In the genomic region with DNA sequence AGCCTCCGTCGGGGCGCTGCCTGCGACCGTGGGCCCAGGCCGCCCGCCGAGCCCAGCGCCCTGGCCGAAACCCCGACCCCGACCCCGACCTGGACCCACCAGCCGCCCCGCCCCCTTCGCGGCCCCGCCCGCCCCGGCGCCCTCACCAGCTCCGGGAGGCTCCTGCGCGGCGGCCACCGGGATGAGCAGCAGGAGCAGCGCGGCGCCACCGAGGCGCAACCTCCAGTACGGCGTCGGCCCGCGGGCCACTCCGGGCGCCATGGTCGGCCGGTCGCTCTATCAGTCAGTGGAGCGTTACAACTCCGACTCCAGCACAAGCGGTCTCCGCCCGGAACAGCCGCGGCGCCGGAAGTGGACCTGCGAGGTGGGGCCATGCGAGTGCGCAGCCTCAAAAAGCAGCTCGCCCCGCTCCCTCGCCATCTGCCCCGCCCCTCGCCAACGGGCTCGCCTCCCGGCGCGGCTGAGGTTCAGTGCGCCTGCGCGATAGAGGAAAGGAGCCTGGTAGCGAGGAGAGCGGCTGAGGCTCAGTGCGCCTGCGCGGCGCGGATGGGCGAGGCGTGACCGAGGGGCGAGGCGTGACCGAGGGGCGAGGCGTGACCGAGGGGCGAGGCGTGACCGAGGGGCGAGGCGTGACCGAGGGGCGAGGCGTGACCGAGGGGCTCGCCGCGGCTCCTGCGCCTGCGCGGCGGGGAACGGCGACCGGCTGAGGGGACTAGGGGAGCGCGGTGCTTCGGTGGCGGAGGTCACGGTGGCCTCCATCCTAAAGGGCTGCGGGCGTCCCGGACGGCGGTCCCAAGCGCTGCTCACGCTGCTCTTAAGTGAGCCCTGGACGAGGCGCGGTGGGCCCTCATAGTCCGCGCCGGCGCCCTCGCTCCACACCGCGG, we compare ENCODE assay signal across 8 cellular contexts. TPM values are rescaled to one million over a fixed set of nuclear protein-coding genes. Genes with fewer than 3 reads are reported as not detected.
DNase-seq lines count a peak whose midpoint lies in the region; ATAC-seq and TF ChIP-seq lines count a peak whose summit lies in the region.

A gene with protein sequence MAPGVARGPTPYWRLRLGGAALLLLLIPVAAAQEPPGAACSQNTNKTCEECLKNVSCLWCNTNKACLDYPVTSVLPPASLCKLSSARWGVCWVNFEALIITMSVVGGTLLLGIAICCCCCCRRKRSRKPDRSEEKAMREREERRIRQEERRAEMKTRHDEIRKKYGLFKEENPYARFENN (minus strand): TSS at position 335 of the 884 bp plus-strand sequence. CDS start 74 bp downstream, at position 261.

- H3K36me3 Mint-ChIP-seq in CD4-positive, alpha-beta T cell (ENCODE audit: low read depth) = peaks cover 28% of the 10 kb centered on the region
- H3K36me3 Mint-ChIP-seq in activated CD4-positive, alpha-beta memory T cell treated with anti-CD3 and anti-CD28 coated beads for 36 hours = no peaks in the 10 kb centered on the region

- H3K4me3 Mint-ChIP-seq in CD4-positive, alpha-beta T cell = peak within 1 kb of the TSS; percentile 97
- H3K4me3 Mint-ChIP-seq in activated CD4-positive, alpha-beta memory T cell treated with anti-CD3 and anti-CD28 coated beads for 36 hours = peak within 1 kb of the TSS; percentile 89

- H3K36me3 ChIP-seq in liver (ENCODE audit: control insufficient read depth in 4 of 4, insufficient read depth in 3 of 4, low read depth in 1 of 4, low read length in 3 of 4) = no peaks in the 10 kb centered on the region

- H3K9me3 ChIP-seq in CD4-positive, alpha-beta T cell (ENCODE audit: control insufficient read depth, low read length) = no peaks in the 10 kb centered on the region
- no peaks in the 10 kb centered on the region for H3K9me3 ChIP-seq in liver (ENCODE audit: control insufficient read depth in 4 of 4, low read length in 3 of 4)

- peak in 1 of 2 donors; percentile 13 for TF ChIP-seq RAD21 in liver (IDR thresholded peaks at IDR 0.05)

- CTCF ChIA-PET in CD4-positive, alpha-beta T cell (lab: Charles Lee) = interaction anchor here (2.5 to 5.7 kb wide), 2 partner anchors 73 to 363 kb away, joined by 8 to 46 read pairs; partner anchors contain the start of gene UBE2G2
- CTCF ChIA-PET in activated CD4-positive, alpha-beta memory T cell treated with anti-CD3 and anti-CD28 coated beads for 36 hours (lab: Charles Lee) = interaction anchor here (0.6 to 5.2 kb wide), 14 partner anchors 20 to 363 kb away, joined by 3 to 100 read pairs (median 4); partner anchors contain the start of gene UBE2G2

- peak within 1 kb of the TSS; percentile 81 for H3K27ac ChIP-seq in CD4-positive, alpha-beta T cell (ENCODE audit: low read depth, low read length)
- H3K27ac ChIP-seq in liver (ENCODE audit: low read depth in 1 of 2, low read length in 2 of 2) = peak within 1 kb of the TSS; percentile 88 to 95

- H3K27me3 ChIP-seq in CD4-positive, alpha-beta T cell (ENCODE audit: control insufficient read depth, insufficient read depth, low read length) = no peaks in the 10 kb centered on the region
- H3K27me3 ChIP-seq in liver (ENCODE audit: control insufficient read depth in 4 of 4, insufficient read depth in 4 of 4, low read length in 3 of 4) = no peaks in the 10 kb centered on the region

- H3K4me3 ChIP-seq in liver (ENCODE audit: low read depth in 1 of 3, low read length in 3 of 3) = peak within 1 kb of the TSS; percentile 75 to 89 (median 85)

- peaks cover 60% of the 10 kb centered on the region for H3K4me1 Mint-ChIP-seq in CD4-positive, alpha-beta T cell (ENCODE audit: low read depth)
- H3K4me1 Mint-ChIP-seq in activated CD4-positive, alpha-beta memory T cell treated with anti-CD3 and anti-CD28 coated beads for 36 hours (ENCODE audit: low read depth) = peaks cover 49% of the 10 kb centered on the region

- intact Hi-C loops in CD4-positive, alpha-beta T cell (cut with DNase I, micrococcal nuclease) = loop anchor here (1.0 to 10.0 kb wide), 10 partner anchors 17 to 539 kb away; partner anchors contain the start of genes ADARB1 (in 1 of the 2), CFAP410 (in 1 of the 2), POFUT2 (in 1 of the 2) and SUMO3 (in 1 of the 2)
- intact Hi-C loops in activated CD4-positive, alpha-beta memory T cell treated with anti-CD3 and anti-CD28 coated beads for 36 hours (cut with micrococcal nuclease) = loop anchor here (1.0 to 5.0 kb wide), 5 partner anchors 47 to 413 kb away; partner anchors contain the start of genes ITGB2 and POFUT2

- H3K4me1 ChIP-seq in liver (ENCODE audit: control insufficient read depth in 4 of 4, insufficient read depth in 4 of 4, low read length in 3 of 4) = peaks cover 6 to 66% (median 46%) of the 10 kb centered on the region in 4 donors

- no peak for TF ChIP-seq CTCF in CD4-positive, alpha-beta T cell (IDR thresholded peaks at IDR 0.05)
- no peak for TF ChIP-seq CTCF in liver (IDR thresholded peaks at IDR 0.05; ENCODE audit: low read depth, low read length, missing input control)

- H3K27ac Mint-ChIP-seq in CD4-positive, alpha-beta T cell = peak within 1 kb of the TSS; percentile 92
- peak within 1 kb of the TSS; percentile 83 for H3K27ac Mint-ChIP-seq in activated CD4-positive, alpha-beta memory T cell treated with anti-CD3 and anti-CD28 coated beads for 36 hours

- no peaks in the 10 kb centered on the region for H3K9me3 Mint-ChIP-seq in CD4-positive, alpha-beta T cell
- H3K9me3 Mint-ChIP-seq in activated CD4-positive, alpha-beta memory T cell treated with anti-CD3 and anti-CD28 coated beads for 36 hours = no peaks in the 10 kb centered on the region

- POLR2A ChIA-PET in CD4-positive, alpha-beta T cell (lab: Charles Lee) = interaction anchor here (0.6 to 4.1 kb wide), 36 partner anchors 9 to 1145 kb away, joined by 3 to 55 read pairs (median 5); partner anchors contain the start of genes CFAP410, KRTAP12-3, SLX9 and SUMO3
- POLR2A ChIA-PET in activated CD4-positive, alpha-beta memory T cell treated with anti-CD3 and anti-CD28 coated beads for 36 hours (lab: Charles Lee) = interaction anchor here (0.6 to 1.5 kb wide), 9 partner anchors 9 to 199 kb away, joined by 3 to 9 read pairs (median 4); partner anchors contain the start of genes ITGB2 and UBE2G2

- peak; percentile 76 for ATAC-seq in CD4-positive, alpha-beta T cell (ENCODE audit: poor library complexity)
- ATAC-seq in GM19452 (IDR thresholded peaks at IDR 0.05; ENCODE audit: unreplicated experiment) = peak; percentile 66

- 2% methylated on average over 123 of the region's 123 CpGs for WGBS in liver

- peak; percentile 98 to 100 (median 99) for DNase-seq in CD4-positive, alpha-beta T cell
- peak; percentile 97 for DNase-seq in HK-2 (ENCODE audit: unreplicated experiment)
- DNase-seq in NCI-H82 treated with DMSO at 0.1 percent for 48 hours (lab: John Stamatoyannopoulos, UW; ENCODE audit: unreplicated experiment) = peak; percentile 87
- DNase-seq in activated CD4-positive, alpha-beta memory T cell treated with anti-CD3 and anti-CD28 coated beads for 36 hours = peak; percentile 100
- DNase-seq in dermis microvascular lymphatic vessel endothelial cell (ENCODE audit: low read depth in 2 of 2) = peak; percentile 93 to 97
- peak; percentile 99 for DNase-seq in stimulated activated CD4-positive, alpha-beta T cell treated with anti-CD3 and anti-CD28 coated beads, Interleukin-4, amount 100 ng/mL, for 1 hour

- no peaks in the 10 kb centered on the region for H3K27me3 Mint-ChIP-seq in CD4-positive, alpha-beta T cell
- no peaks in the 10 kb centered on the region for H3K27me3 Mint-ChIP-seq in activated CD4-positive, alpha-beta memory T cell treated with anti-CD3 and anti-CD28 coated beads for 36 hours

- peak within 1 kb of the TSS; percentile 77 to 93 for H3K9ac ChIP-seq in liver (ENCODE audit: low read depth in 1 of 2, low read length in 2 of 2)

TF ChIP-seq in liver, 16 proteins besides CTCF, POLR2A, EP300 and RAD21 (continues in another document):
- TF ChIP-seq, protein P1, sequence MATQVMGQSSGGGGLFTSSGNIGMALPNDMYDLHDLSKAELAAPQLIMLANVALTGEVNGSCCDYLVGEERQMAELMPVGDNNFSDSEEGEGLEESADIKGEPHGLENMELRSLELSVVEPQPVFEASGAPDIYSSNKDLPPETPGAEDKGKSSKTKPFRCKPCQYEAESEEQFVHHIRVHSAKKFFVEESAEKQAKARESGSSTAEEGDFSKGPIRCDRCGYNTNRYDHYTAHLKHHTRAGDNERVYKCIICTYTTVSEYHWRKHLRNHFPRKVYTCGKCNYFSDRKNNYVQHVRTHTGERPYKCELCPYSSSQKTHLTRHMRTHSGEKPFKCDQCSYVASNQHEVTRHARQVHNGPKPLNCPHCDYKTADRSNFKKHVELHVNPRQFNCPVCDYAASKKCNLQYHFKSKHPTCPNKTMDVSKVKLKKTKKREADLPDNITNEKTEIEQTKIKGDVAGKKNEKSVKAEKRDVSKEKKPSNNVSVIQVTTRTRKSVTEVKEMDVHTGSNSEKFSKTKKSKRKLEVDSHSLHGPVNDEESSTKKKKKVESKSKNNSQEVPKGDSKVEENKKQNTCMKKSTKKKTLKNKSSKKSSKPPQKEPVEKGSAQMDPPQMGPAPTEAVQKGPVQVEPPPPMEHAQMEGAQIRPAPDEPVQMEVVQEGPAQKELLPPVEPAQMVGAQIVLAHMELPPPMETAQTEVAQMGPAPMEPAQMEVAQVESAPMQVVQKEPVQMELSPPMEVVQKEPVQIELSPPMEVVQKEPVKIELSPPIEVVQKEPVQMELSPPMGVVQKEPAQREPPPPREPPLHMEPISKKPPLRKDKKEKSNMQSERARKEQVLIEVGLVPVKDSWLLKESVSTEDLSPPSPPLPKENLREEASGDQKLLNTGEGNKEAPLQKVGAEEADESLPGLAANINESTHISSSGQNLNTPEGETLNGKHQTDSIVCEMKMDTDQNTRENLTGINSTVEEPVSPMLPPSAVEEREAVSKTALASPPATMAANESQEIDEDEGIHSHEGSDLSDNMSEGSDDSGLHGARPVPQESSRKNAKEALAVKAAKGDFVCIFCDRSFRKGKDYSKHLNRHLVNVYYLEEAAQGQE (IDR thresholded peaks at IDR 0.05) = no peak
- TF ChIP-seq HNF4A (conservative IDR thresholded peaks at IDR 0.05) (no peak), JUND (IDR thresholded peaks at IDR 0.05) (no peak), FOXA2 (IDR thresholded peaks at IDR 0.05) (no peak), GABPA (IDR thresholded peaks at IDR 0.05 in 1 of 2, conservative IDR thresholded peaks at IDR 0.05 in 1 of 2) (peak; percentile 42 to 85), SP1 (IDR thresholded peaks at IDR 0.05) (peak; percentile 42), EGR1 (IDR thresholded peaks at IDR 0.05; ENCODE audit: low read depth in 2 of 2) (peak in 1 of 2 donors; percentile 51)

RNA-seq across cellular contexts. Expression of the gene that starts here (rescaled TPM):
- 10 to 100 TPM; 99.0 to 99.5 TPM for total RNA-seq in CD4-positive, alpha-beta T cell
- 10 to 100 TPM; 43.0 to 44.4 TPM for total RNA-seq in activated CD4-positive, alpha-beta memory T cell treated with anti-CD3 and anti-CD28 coated beads for 36 hours
- total RNA-seq in dermis microvascular lymphatic vessel endothelial cell = 256 and 343 TPM in 2 replicates
- 10 to 100 TPM; 86.8 to 94.0 TPM for total RNA-seq in liver
- polyA plus RNA-seq in liver = 10 to 100 TPM; 62.0 to 72.8 TPM

Comparison
In these comparisons a context has a peak if more than half of its experiments do, and no peak if none do; other contexts are left out.
1. Peak in every context shown above with its lines: DNase-seq, ATAC-seq, H3K4me3 ChIP-seq and H3K27ac ChIP-seq.